Comparison of ENCODE assay signal across 22 cellular contexts in the genomic region with DNA sequence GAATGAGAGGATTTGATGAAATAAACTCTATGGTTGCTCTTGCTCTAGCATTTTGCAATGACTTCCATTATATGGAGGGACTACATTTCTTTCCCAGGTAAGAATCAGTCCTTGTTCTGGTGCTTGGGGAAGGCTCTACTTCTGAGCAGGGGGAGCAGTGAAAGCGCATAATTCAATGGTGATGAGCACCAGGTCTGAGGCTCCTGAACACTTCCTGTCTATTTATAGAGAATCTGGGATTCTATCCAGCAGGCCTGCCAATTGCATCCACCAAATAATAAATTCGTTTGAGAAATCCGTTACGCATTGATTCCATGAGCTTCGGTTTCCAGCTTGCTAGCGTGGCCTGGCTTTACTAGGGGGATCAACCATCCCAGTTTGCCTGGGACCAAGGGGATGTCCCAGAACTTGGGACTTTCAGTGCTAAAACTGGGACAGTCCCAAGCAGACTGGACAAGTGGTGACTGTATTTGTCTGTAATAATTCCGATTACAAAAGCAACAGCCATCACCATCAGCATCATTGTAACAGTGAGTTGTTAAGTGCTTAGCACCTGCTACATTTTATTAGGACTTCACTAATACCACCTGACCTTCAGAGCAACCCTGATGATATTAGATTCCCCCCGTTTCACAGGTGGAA.
DNase-seq lines count a peak whose midpoint lies in the region; ATAC-seq and TF ChIP-seq lines count a peak whose summit lies in the region.
"Had no signal": no experiment of that assay in that cellular context is flagged by ENCODE, and none has a peak within 500 bp of the region (broad histone marks: within the 10 kb centered on the region; RNA-seq: fewer than 3 reads in every experiment).

No MANE protein-coding gene starts in this region.

- no peak for TF ChIP-seq POLR2A in uterus (IDR thresholded peaks at IDR 0.05)

- ATAC-seq in left ventricle myocardium superior (peak; percentile 53), Right ventricle myocardium inferior (no peak)
- ATAC-seq: CD8-positive, alpha-beta T cell; T-cell had no signal

- TF ChIP-seq CTCF in uterus (IDR thresholded peaks at IDR 0.05) (no peak), BE2C (IDR thresholded peaks at IDR 0.05; ENCODE audit: low read depth, low read length) (no peak)

- H3K4me3 ChIP-seq in uterus (no peak overlapping the region), BE2C (ENCODE audit: low read depth, low read length) (no peak overlapping the region)
- H3K4me3 ChIP-seq: PC-9, SJCRH30 had no signal

- H3K36me3 ChIP-seq in uterus (no peaks in the 10 kb centered on the region), BE2C (no peaks in the 10 kb centered on the region)
- H3K36me3 ChIP-seq: SJCRH30 had no signal

- H3K4me1 ChIP-seq in uterus (peaks cover 9 to 16% of the 10 kb centered on the region in 2 donors), BE2C (no peaks in the 10 kb centered on the region)
- H3K4me1 ChIP-seq: SJCRH30 had no signal

- DNase-seq in NCI-H1105 treated with DMSO at 0.1 percent for 48 hours (lab: John Stamatoyannopoulos, UW), result peak; percentile 1
- no peak for DNase-seq in NCI-H1105 (lab: John Stamatoyannopoulos, UW)
- no peak for DNase-seq in left ventricle myocardium superior
- no peak for DNase-seq in Right ventricle myocardium inferior (ENCODE audit: missing footprints)
- peak; percentile 38 for DNase-seq in cerebellum (ENCODE audit: low spot score)
- no peak for DNase-seq in uterus
- no peak for DNase-seq in DMS 273 treated with DMSO at 0.1 percent for 48 hours (lab: John Stamatoyannopoulos, UW)
- no peak for DNase-seq in BE2C
- DNase-seq: Calu3; CD8-positive, alpha-beta T cell; DMS79; Kasumi-1; NCI-H1436 treated with DMSO at 0.1 percent for 48 hours; NCI-H1930; NCI-H2171; NCI-H345; NCI-H524; PC-9; RPMI8226; SJCRH30; T-cell had no signal

- intact Hi-C loops in left ventricle myocardium superior (cut with micrococcal nuclease) (no loop called here), Right ventricle myocardium inferior (cut with DNase I) (no loop called here), uterus (cut with DNase I; ENCODE audit: low total_unique reads) (no loop called here)

- no peaks in the 10 kb centered on the region for H3K27me3 ChIP-seq in uterus
- H3K27me3 ChIP-seq in BE2C, result no peaks in the 10 kb centered on the region
- H3K27me3 ChIP-seq: SJCRH30 had no signal

- H3K27ac ChIP-seq in uterus, result peak overlapping the region; percentile 68 to 73
- H3K27ac ChIP-seq: 22Rv1, PC-9, SJCRH30 had no signal

- H3K9me3 ChIP-seq in uterus, result no peaks in the 10 kb centered on the region
- H3K9me3 ChIP-seq in BE2C, result no peaks in the 10 kb centered on the region
- H3K9me3 ChIP-seq: SJCRH30 had no signal

Comparison
In these comparisons a context has a peak if more than half of its experiments do, and no peak if none do; other contexts are left out.
1. DNase-seq: peak in NCI-H1105 treated with DMSO at 0.1 percent for 48 hours (single experiment) and cerebellum (single experiment); none in NCI-H1105 (single experiment), left ventricle myocardium superior (single experiment), Right ventricle myocardium inferior (single experiment), uterus (0 of 2), DMS 273 treated with DMSO at 0.1 percent for 48 hours (single experiment) and BE2C (single experiment).